In genomic region chr22:24156146-24156914, GRCh38 we compare ENCODE assay signal across 8 cellular contexts. TPM values are rescaled to one million over a fixed set of nuclear protein-coding genes. Genes with fewer than 3 reads are reported as not detected.
A peak's percentile ranks its signal among the peaks of the same experiment; 100 is the strongest.
DNase-seq lines count a peak whose midpoint lies in the region; ATAC-seq and TF ChIP-seq lines count a peak whose summit lies in the region.

No MANE protein-coding gene starts in this region.

- TF ChIP-seq CTCF in fibroblast of the aortic adventitia (IDR thresholded peaks at IDR 0.05; ENCODE audit: insufficient read depth, low read length) (no peak), omental fat pad (IDR thresholded peaks at IDR 0.05) (no peak), tibial nerve (IDR thresholded peaks at IDR 0.05) (no peak)

- peaks cover 0 to 48% (median 39%) of the 10 kb centered on the region in 4 donors for H3K4me1 ChIP-seq in tibial nerve

- H3K9me3 ChIP-seq in tibial nerve = no peaks in the 10 kb centered on the region

- peak overlapping the region; percentile 89 for H3K4me3 ChIP-seq in fibroblast of the aortic adventitia (ENCODE audit: low read depth, low read length)
- H3K4me3 ChIP-seq in tibial nerve = peak overlapping the region; percentile 61 to 83 (median 74)

- no peak for TF ChIP-seq EP300 in tibial nerve (IDR thresholded peaks at IDR 0.05)

- no peaks in the 10 kb centered on the region for H3K36me3 ChIP-seq in tibial nerve

- peak; percentile 71 for ATAC-seq in omental fat pad (ENCODE audit: low FRiP score)

- DNase-seq in GF-D8 (lab: John Stamatoyannopoulos, UW) = peak; percentile 47
- peak; percentile 39 for DNase-seq in HCEC 1CT
- peak; percentile 36 for DNase-seq in NOMO-1 treated with DMSO at 0.1 percent for 48 hours (lab: John Stamatoyannopoulos, UW; ENCODE audit: unreplicated experiment)
- DNase-seq in activated T-helper 1 cell treated with Interleukin-2 at 50 U/mL for 16 hours (ENCODE audit: low read depth) = peak; percentile 45
- peak; percentile 32 for DNase-seq in fibroblast of the aortic adventitia (ENCODE audit: low read depth)
- DNase-seq in omental fat pad (ENCODE audit: low spot score) = no peak
- no peak for DNase-seq in tibial nerve (ENCODE audit: low spot score in 2 of 2)
- no peak for DNase-seq in NCI-H1930 (lab: John Stamatoyannopoulos, UW)

- H3K27ac ChIP-seq in tibial nerve = peak overlapping the region; percentile 65 to 87 (median 80)

- peak in 1 of 2 donors; percentile 9 for TF ChIP-seq POLR2A in tibial nerve (IDR thresholded peaks at IDR 0.05)

- WGBS in tibial nerve, 2 donors = 0 to 1% methylated on average over 13 to 26 of the region's 77 CpGs

- H3K27me3 ChIP-seq in tibial nerve = no peaks in the 10 kb centered on the region

RNA-seq across cellular contexts. Expression of gene SUSD2, which starts 25.0 kb away (rescaled TPM):
- 0.99 and 5.6 TPM in 2 replicates for total RNA-seq in fibroblast of the aortic adventitia (ENCODE audit: low replicate concordance)
- 1 to 10 TPM; 2.3 to 8.0 (median 4.7) TPM for total RNA-seq in omental fat pad
- 1 to 10 TPM; 9.0 to 9.6 (median 9.4) TPM for total RNA-seq in tibial nerve

Comparison
In these comparisons a context has a peak if more than half of its experiments do, and no peak if none do; other contexts are left out.
1. DNase-seq: peak in GF-D8 (single experiment), HCEC 1CT (single experiment), NOMO-1 treated with DMSO at 0.1 percent for 48 hours (single experiment), activated T-helper 1 cell treated with Interleukin-2 at 50 U/mL for 16 hours (single experiment) and fibroblast of the aortic adventitia (single experiment); none in omental fat pad (single experiment), tibial nerve (0 of 2) and NCI-H1930 (0 of 2).